1 cellular context compared by ENCODE assay signal in the genomic region with DNA sequence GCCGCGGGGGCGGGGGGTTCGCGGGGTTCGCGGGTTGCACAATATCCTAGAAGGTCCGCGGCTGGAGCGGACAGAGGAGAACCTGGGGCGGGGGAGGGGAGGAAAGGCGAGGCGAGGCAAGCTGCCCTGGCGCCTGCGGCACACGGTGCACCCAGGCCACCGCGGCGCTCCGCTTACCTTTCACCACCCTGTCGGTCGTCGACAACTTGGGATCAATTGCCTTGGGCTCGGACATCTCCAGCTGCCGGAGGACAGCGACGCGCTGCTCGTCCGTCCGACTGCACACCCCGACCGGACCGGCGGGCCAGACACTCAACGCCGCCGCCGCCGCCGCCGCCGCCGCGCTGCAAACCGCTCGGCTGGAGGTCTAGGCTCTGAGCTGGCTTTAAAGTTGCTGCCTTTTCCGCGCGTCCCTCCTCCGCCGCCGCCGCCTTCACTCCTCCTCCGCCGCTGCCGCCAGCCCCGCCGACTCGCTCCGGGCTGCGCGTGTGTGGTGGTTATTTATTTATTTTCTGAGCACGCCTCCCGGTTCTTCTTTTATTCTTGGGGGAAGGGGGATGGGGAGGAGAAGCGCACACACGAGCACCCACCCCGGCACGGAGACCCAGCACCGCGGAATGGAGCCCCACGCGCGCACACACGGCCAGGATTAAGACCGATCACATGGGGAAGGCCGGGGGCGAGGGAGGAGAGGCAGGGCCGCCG.
TF ChIP-seq lines count a peak whose summit lies in the region.

No MANE protein-coding gene starts in this region.

TF ChIP-seq in WTC11, 78 proteins besides CTCF, POLR2A, EP300 and RAD21 (continued from another document):
- TF ChIP-seq, protein P1, sequence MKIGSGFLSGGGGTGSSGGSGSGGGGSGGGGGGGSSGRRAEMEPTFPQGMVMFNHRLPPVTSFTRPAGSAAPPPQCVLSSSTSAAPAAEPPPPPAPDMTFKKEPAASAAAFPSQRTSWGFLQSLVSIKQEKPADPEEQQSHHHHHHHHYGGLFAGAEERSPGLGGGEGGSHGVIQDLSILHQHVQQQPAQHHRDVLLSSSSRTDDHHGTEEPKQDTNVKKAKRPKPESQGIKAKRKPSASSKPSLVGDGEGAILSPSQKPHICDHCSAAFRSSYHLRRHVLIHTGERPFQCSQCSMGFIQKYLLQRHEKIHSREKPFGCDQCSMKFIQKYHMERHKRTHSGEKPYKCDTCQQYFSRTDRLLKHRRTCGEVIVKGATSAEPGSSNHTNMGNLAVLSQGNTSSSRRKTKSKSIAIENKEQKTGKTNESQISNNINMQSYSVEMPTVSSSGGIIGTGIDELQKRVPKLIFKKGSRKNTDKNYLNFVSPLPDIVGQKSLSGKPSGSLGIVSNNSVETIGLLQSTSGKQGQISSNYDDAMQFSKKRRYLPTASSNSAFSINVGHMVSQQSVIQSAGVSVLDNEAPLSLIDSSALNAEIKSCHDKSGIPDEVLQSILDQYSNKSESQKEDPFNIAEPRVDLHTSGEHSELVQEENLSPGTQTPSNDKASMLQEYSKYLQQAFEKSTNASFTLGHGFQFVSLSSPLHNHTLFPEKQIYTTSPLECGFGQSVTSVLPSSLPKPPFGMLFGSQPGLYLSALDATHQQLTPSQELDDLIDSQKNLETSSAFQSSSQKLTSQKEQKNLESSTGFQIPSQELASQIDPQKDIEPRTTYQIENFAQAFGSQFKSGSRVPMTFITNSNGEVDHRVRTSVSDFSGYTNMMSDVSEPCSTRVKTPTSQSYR (CRISPR knock-in tag; IDR thresholded peaks at IDR 0.05): no peak
